Comparison of ENCODE assay signal across 10 cellular contexts in genomic region chr12:1916396-1917171, GRCh38. TPM values are rescaled to one million over a fixed set of nuclear protein-coding genes. Genes with fewer than 3 reads are reported as not detected.
A peak's percentile ranks its signal among the peaks of the same experiment; 100 is the strongest.
DNase-seq lines count a peak whose midpoint lies in the region; ATAC-seq and TF ChIP-seq lines count a peak whose summit lies in the region.
"Had no signal": no experiment of that assay in that cellular context is flagged by ENCODE, and none has a peak within 500 bp of the region (broad histone marks: within the 10 kb centered on the region; RNA-seq: fewer than 3 reads in every experiment).

No MANE protein-coding gene starts in this region.

- DNase-seq in T-helper 2 cell treated with Interferon-gamma antibody and Interleukin-4, amounts not matched to agents 5 μg/mL and 100 μg/mL, for 36 hours (ENCODE audit: low spot score) = no peak
- DNase-seq in T-helper 2 cell (no peak), NCI-H2029 (lab: John Stamatoyannopoulos, UW) (peak; percentile 21), germinal center (ENCODE audit: low spot score) (peak; percentile 0), sciatic nerve (ENCODE audit: low spot score) (peak; percentile 54), Kasumi-1 (lab: John Stamatoyannopoulos, UW) (no peak), prostate gland (ENCODE audit: low spot score) (no peak)
- DNase-seq: effector memory CD4-positive, alpha-beta T cell; kidney glomerular epithelial cell had no signal

- H3K36me3 Mint-ChIP-seq in T-helper 2 cell treated with Interferon-gamma antibody and Interleukin-4, amounts not matched to agents 5 μg/mL and 100 μg/mL, for 36 hours (ENCODE audit: low read depth) = no peaks in the 10 kb centered on the region

- H3K9me3 Mint-ChIP-seq in T-helper 2 cell treated with Interferon-gamma antibody and Interleukin-4, amounts not matched to agents 5 μg/mL and 100 μg/mL, for 36 hours = no peaks in the 10 kb centered on the region

- H3K27me3 ChIP-seq in prostate gland (replicated peaks; ENCODE audit: insufficient read depth) = no peaks in the 10 kb centered on the region

- no peaks in the 10 kb centered on the region for H3K9me3 ChIP-seq in prostate gland

- H3K4me1 ChIP-seq in prostate gland (replicated peaks) = no peaks in the 10 kb centered on the region

- intact Hi-C loops in sciatic nerve (cut with DNase I) (no loop called here), prostate gland (cut with DNase I) (no loop called here)

- H3K4me1 Mint-ChIP-seq in T-helper 2 cell treated with Interferon-gamma antibody and Interleukin-4, amounts not matched to agents 5 μg/mL and 100 μg/mL, for 36 hours (ENCODE audit: low read depth) = peaks cover 16% of the 10 kb centered on the region

- ATAC-seq in sciatic nerve (no peak), HG03196 (IDR thresholded peaks at IDR 0.05; ENCODE audit: unreplicated experiment) (no peak)

- H3K4me3 Mint-ChIP-seq in T-helper 2 cell treated with Interferon-gamma antibody and Interleukin-4, amounts not matched to agents 5 μg/mL and 100 μg/mL, for 36 hours = peak overlapping the region; percentile 66

- H3K36me3 ChIP-seq in prostate gland = no peaks in the 10 kb centered on the region

- 52% methylated on average over 18 of the region's 18 CpGs for WGBS in prostate gland

- H3K27ac ChIP-seq in prostate gland = no peak overlapping the region

- no peak overlapping the region for H3K4me3 ChIP-seq in prostate gland

- H3K27me3 Mint-ChIP-seq in T-helper 2 cell treated with Interferon-gamma antibody and Interleukin-4, amounts not matched to agents 5 μg/mL and 100 μg/mL, for 36 hours (ENCODE audit: low read depth) = peaks cover 17% of the 10 kb centered on the region

- no peak for TF ChIP-seq CTCF in prostate gland (IDR thresholded peaks at IDR 0.05)

- H3K27ac Mint-ChIP-seq in T-helper 2 cell treated with Interferon-gamma antibody and Interleukin-4, amounts not matched to agents 5 μg/mL and 100 μg/mL, for 36 hours = peak overlapping the region; percentile 87

- TF ChIP-seq POLR2A in prostate gland (IDR thresholded peaks at IDR 0.05) = no peak

RNA-seq across cellular contexts. Expression of gene CACNA2D4, which starts 1.9 kb away (rescaled TPM):
- total RNA-seq in sciatic nerve = 5.9 TPM
- total RNA-seq in prostate gland = 1 to 10 TPM; 1.4 to 9.4 TPM

Comparison
In these comparisons a context has a peak if more than half of its experiments do, and no peak if none do; other contexts are left out.
1. DNase-seq: peak in NCI-H2029 (single experiment), germinal center (single experiment) and sciatic nerve (single experiment); none in T-helper 2 cell treated with Interferon-gamma antibody and Interleukin-4, amounts not matched to agents 5 μg/mL and 100 μg/mL, for 36 hours (single experiment), T-helper 2 cell (0 of 5), Kasumi-1 (0 of 2) and prostate gland (single experiment).